In the genomic region with DNA sequence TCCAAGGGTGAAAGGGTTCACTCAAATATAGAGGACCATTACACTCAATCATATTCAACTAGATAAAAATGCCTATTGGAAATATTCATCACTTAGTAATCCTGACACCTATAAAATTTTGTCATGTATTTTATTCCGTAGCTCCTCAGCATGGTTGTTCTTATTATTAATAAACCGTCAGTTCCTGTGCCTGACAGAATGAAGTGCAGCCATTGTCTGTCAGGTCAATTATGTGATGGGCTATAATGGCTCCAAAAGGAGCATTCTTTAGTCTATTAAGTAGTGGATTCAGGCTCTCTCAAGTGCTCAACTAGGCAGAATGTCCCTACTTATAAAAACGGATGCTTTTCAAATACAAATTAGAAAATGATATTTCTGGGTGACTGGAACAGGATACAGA, we compare ENCODE assay signal across 34 cellular contexts.
"Had no signal": no experiment of that assay in that cellular context is flagged by ENCODE, and none has a peak within 500 bp of the region (broad histone marks: within the 10 kb centered on the region; RNA-seq: fewer than 3 reads in every experiment).

No MANE protein-coding gene starts in this region.

- ATAC-seq: activated naive CD4-positive, alpha-beta T cell treated with anti-CD3 and anti-CD28 coated beads, Interleukin-2, amount 50 U/mL, for 72 hours; activated naive CD8-positive, alpha-beta T cell treated with anti-CD3 and anti-CD28 coated beads, Interleukin-2, amount 50 U/mL, for 24 hours; activated T-cell treated with anti-CD3 and anti-CD28 coated beads, Interleukin-2, amount 50 U/mL, for 4 hours; activated T-cell treated with anti-CD3 and anti-CD28 coated beads, Interleukin-2, amount 50 U/mL, for 72 hours; activated T-helper 17 cell treated with anti-CD3 and anti-CD28 coated beads, Interleukin-2, amount 50 U/mL, for 72 hours; body of pancreas had no signal

- H3K36me3 ChIP-seq: adrenal gland, ascending aorta, brain microvascular endothelial cell, breast epithelium, cardiac muscle cell had no signal

- FAIRE-seq: astrocyte, bronchial epithelial cell had no signal

- H3K27ac ChIP-seq: adrenal gland, ascending aorta, body of pancreas, brain microvascular endothelial cell, breast epithelium, cardiac muscle cell had no signal

- H3K9me3 ChIP-seq: adrenal gland, ascending aorta, body of pancreas, breast epithelium had no signal

- H3K27me3 ChIP-seq: adrenal gland, ascending aorta, body of pancreas, brain microvascular endothelial cell, breast epithelium, cardiac muscle cell had no signal

- DNase-seq: activated effector memory CD4-positive, alpha-beta T cell treated with anti-CD3 and anti-CD28 coated beads, Interleukin-2, amount 50 U/mL, for 16 hours; activated effector memory CD4-positive, alpha-beta T cell treated with Interleukin-2 at 50 U/mL for 16 hours; activated gamma-delta T cell; activated gamma-delta T cell treated with Interleukin-2 at 50 U/mL for 16 hours; activated naive CD4-positive, alpha-beta T cell; activated naive CD4-positive, alpha-beta T cell treated with anti-CD3 and anti-CD28 coated beads for 36 hours; activated naive CD4-positive, alpha-beta T cell treated with anti-CD3 and anti-CD28 coated beads, Interleukin-2, amount 10 ng/mL, durations not matched to agents 7 days and 5 days; activated naive CD4-positive, alpha-beta T cell treated with anti-CD3 and anti-CD28 coated beads, Interleukin-2, amount 50 U/mL, for 16 hours; activated naive CD4-positive, alpha-beta T cell treated with Interleukin-2 at 50 U/mL for 16 hours; activated naive CD8-positive, alpha-beta T cell treated with anti-CD3 and anti-CD28 coated beads for 36 hours; activated naive CD8-positive, alpha-beta T cell treated with anti-CD3 and anti-CD28 coated beads, Interleukin-2, amount 10 ng/mL, durations not matched to agents 7 days and 5 days; activated naive CD8-positive, alpha-beta T cell treated with anti-CD3 and anti-CD28 coated beads, Interleukin-2, amount 50 U/mL, for 24 hours; activated T-cell treated with anti-CD3 and anti-CD28 coated beads, Interleukin-2, amount 50 U/mL, for 1 hour; activated T-cell treated with anti-CD3 and anti-CD28 coated beads, Interleukin-2, amount 50 U/mL, for 24 hours; activated T-cell treated with anti-CD3 and anti-CD28 coated beads, Interleukin-2, amount 50 U/mL, for 4 hours; activated T-cell treated with anti-CD3 and anti-CD28 coated beads, Interleukin-2, amount 50 U/mL, for 48 hours; activated T-cell treated with anti-CD3 and anti-CD28 coated beads, Interleukin-2, amount 50 U/mL, for 72 hours; adrenal gland; amniotic stem cell; amygdala; anterior cingulate cortex; aorta; body of pancreas; brain microvascular endothelial cell; caudate nucleus; central memory CD4-positive, alpha-beta T cell; cerebellar nuclear complex had no signal

- H3K4me3 ChIP-seq: adrenal gland, ascending aorta, body of pancreas, breast epithelium, cardiac muscle cell had no signal
